In the genomic region with DNA sequence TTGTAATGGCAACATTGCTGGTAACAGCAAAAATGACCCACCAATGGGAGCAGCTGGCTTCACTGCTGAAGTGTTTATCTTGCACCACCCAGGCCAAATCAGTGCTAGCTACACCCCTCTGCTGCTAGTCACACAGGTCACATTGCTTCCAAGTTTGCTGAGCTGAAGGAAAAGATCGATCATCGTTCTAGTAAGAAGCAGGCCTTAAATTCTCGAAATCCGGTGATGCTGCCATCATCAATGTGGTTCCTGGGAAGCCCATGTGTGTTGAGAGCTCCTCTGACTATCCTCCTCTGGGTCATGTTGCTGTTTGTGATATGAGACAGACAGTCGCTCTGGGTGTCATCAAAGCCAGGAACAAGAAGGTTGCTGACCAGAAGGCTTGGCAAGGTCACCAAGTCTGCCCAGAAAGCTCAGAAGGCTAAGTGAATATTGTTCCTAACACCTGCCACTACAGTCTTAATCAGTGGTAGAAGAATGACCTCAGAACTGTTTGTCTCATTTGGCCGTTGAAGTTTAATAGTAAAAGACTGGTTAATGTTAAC, we compare ENCODE assay signal across 16 cellular contexts. TPM values are rescaled to one million over a fixed set of nuclear protein-coding genes. Genes with fewer than 3 reads are reported as not detected.
DNase-seq lines count a peak whose midpoint lies in the region; ATAC-seq, FAIRE-seq and TF ChIP-seq lines count a peak whose summit lies in the region.
"Had no signal": no experiment of that assay in that cellular context is flagged by ENCODE, and none has a peak within 500 bp of the region (broad histone marks: within the 10 kb centered on the region; RNA-seq: fewer than 3 reads in every experiment).

No MANE protein-coding gene starts in this region.

- no peak overlapping the region for H3K27ac Mint-ChIP-seq in activated T-helper 17 cell treated with anti-CD3 and anti-CD28 coated beads, Interleukin-2, amount 50 U/mL, for 72 hours
- H3K27ac Mint-ChIP-seq in neural progenitor cell: no peak overlapping the region
- H3K27ac Mint-ChIP-seq: CD8-positive, alpha-beta memory T cell had no signal

- FAIRE-seq in H1 (lab: Jason Lieb, UNC): no peak
- FAIRE-seq: A549, GM12892 had no signal

- peak; percentile 30 for ATAC-seq in activated T-helper 17 cell treated with anti-CD3 and anti-CD28 coated beads, Interleukin-2, amount 50 U/mL, for 72 hours (replicated peaks)
- no peak for ATAC-seq in GM18867 (IDR thresholded peaks at IDR 0.05; ENCODE audit: unreplicated experiment)

- H2AFZ ChIP-seq in H1 (ENCODE audit: low read length): peak overlapping the region; percentile 51; the same call in 1 of the 2 replicates
- peak overlapping the region; percentile 13 for H2AFZ ChIP-seq in neural progenitor cell (replicated peaks)
- no peak overlapping the region for H2AFZ ChIP-seq in trophoblast cell (ENCODE audit: insufficient read depth, low read length, poor library complexity)

- H3K79me1 ChIP-seq in H1 (ENCODE audit: low read depth, low read length) (no peaks in the 10 kb centered on the region), trophoblast cell (ENCODE audit: low read length) (no peaks in the 10 kb centered on the region)

- H3K36me3 Mint-ChIP-seq in activated T-helper 17 cell treated with anti-CD3 and anti-CD28 coated beads, Interleukin-2, amount 50 U/mL, for 72 hours (ENCODE audit: low read depth): no peaks in the 10 kb centered on the region
- H3K36me3 Mint-ChIP-seq in neural progenitor cell: no peaks in the 10 kb centered on the region
- H3K36me3 Mint-ChIP-seq: CD8-positive, alpha-beta memory T cell had no signal

- WGBS in H1 (ENCODE audit: extremely low coverage in 1 of 2, insufficient coverage in 1 of 2, insufficient read length in 1 of 2, insufficient replicate concordance in 2 of 2, low coverage in 1 of 2, low lambda C conversion rate in 2 of 2, missing lambda C conversion rate in 1 of 2), 2 experiments: 93% methylated on average over 6 of the region's 6 CpGs; no CpG with 5 or more reads in 1 of the 2 experiments
- no CpG with 5 or more reads among the region's 6 CpGs for WGBS in trophoblast cell (ENCODE audit: extremely low coverage, insufficient coverage, insufficient read length)

- H3K27me3 Mint-ChIP-seq in activated T-helper 17 cell treated with anti-CD3 and anti-CD28 coated beads, Interleukin-2, amount 50 U/mL, for 72 hours: peaks cover 19% of the 10 kb centered on the region
- H3K27me3 Mint-ChIP-seq in neural progenitor cell (ENCODE audit: insufficient read depth, low read depth): peaks cover 6% of the 10 kb centered on the region

- CTCF ChIA-PET in H1 (lab: Charles Lee; ENCODE audit: partially characterized antibody): interaction anchor here (0.9 to 11.3 kb wide), 21 partner anchors 8 to 542 kb away, joined by 3 to 107 read pairs (median 5); a partner anchor contains a TSS

- no peak overlapping the region for H2BK12ac ChIP-seq in H1 (ENCODE audit: low read depth, low read length)
- H2BK12ac ChIP-seq in trophoblast cell (ENCODE audit: low read length): no peak overlapping the region

- no peak overlapping the region for H4K12ac ChIP-seq in trophoblast cell (ENCODE audit: low read depth, low read length)

- H4K20me1 ChIP-seq in H1 (replicated peaks in 1 of 2; ENCODE audit: control insufficient read depth in 1 of 2, insufficient read depth in 2 of 2, low read length in 2 of 2) (no peaks in the 10 kb centered on the region), neural progenitor cell (ENCODE audit: low read depth) (no peaks in the 10 kb centered on the region)
- H4K20me1 ChIP-seq: BLaER1 had no signal

- H3K79me2 ChIP-seq in H1 (ENCODE audit: control insufficient read depth in 1 of 2, insufficient read depth in 2 of 2, low read length in 2 of 2) (no peaks in the 10 kb centered on the region; a peak in 1 of 4 replicates), neural progenitor cell (ENCODE audit: low read depth) (no peaks in the 10 kb centered on the region), trophoblast cell (ENCODE audit: control insufficient read depth, insufficient read depth, low read length, poor library complexity) (no peaks in the 10 kb centered on the region)

- no peak for TF ChIP-seq POLR2A in H1 (IDR thresholded peaks at IDR 0.05; ENCODE audit: control extremely low read depth in 1 of 2, low read depth in 2 of 2, low read length in 2 of 2)

- H3K4ac ChIP-seq in H1 (replicated peaks; ENCODE audit: insufficient read length, low read depth, low read length): no peak overlapping the region
- H3K4ac ChIP-seq in trophoblast cell (ENCODE audit: low read depth, low read length): no peak overlapping the region

- no peak for TF ChIP-seq RAD21 in H1 (IDR thresholded peaks at IDR 0.05 in 1 of 2, conservative IDR thresholded peaks at IDR 0.05 in 1 of 2; ENCODE audit: low read depth in 2 of 2, low read length in 2 of 2)

- peaks cover 0 to 3% (median under 1%) of the 10 kb centered on the region in 4 experiments; a peak in 3 of 7 replicates for H3K4me1 ChIP-seq in H1 (replicated peaks in 1 of 4; ENCODE audit: control insufficient read depth in 3 of 4, insufficient read depth in 4 of 4, low read length in 3 of 4)
- no peaks in the 10 kb centered on the region for H3K4me1 ChIP-seq in neural progenitor cell
- peaks cover 0 to 16% (median 10%) of the 10 kb centered on the region in 5 donors for H3K4me1 ChIP-seq in subcutaneous abdominal adipose tissue (ENCODE audit: control insufficient read depth in 5 of 5, insufficient read depth in 5 of 5, low read length in 5 of 5)
- H3K4me1 ChIP-seq in trophoblast cell (ENCODE audit: control insufficient read depth in 1 of 2, insufficient read depth in 2 of 2, low read length in 2 of 2): no peaks in the 10 kb centered on the region
- H3K4me1 ChIP-seq: BLaER1, Caco-2 had no signal

- H4K8ac ChIP-seq in H1 (ENCODE audit: extremely low read depth, insufficient read depth, low read length) (no peak overlapping the region), trophoblast cell (ENCODE audit: low read depth, low read length) (no peak overlapping the region)

- no peak overlapping the region for H2BK20ac ChIP-seq in H1 (ENCODE audit: low read length)

- no peak overlapping the region for H3K4me3 Mint-ChIP-seq in activated T-helper 17 cell treated with anti-CD3 and anti-CD28 coated beads, Interleukin-2, amount 50 U/mL, for 72 hours
- no peak overlapping the region for H3K4me3 Mint-ChIP-seq in neural progenitor cell
- H3K4me3 Mint-ChIP-seq: CD8-positive, alpha-beta memory T cell had no signal

- H3K14ac ChIP-seq in H1 (ENCODE audit: insufficient read length) (no peak overlapping the region), trophoblast cell (ENCODE audit: low read length) (no peak overlapping the region)

- no peak overlapping the region for H4K5ac ChIP-seq in H1 (ENCODE audit: insufficient read length, low read depth, low read length)

- H3K23ac ChIP-seq in H1 (ENCODE audit: insufficient read length): no peak overlapping the region
- H3K23ac ChIP-seq in trophoblast cell (ENCODE audit: low read length): no peak overlapping the region

- H3K4me2 ChIP-seq in H1 (ENCODE audit: insufficient read depth in 1 of 2, low read depth in 2 of 2, low read length in 2 of 2) (no peak overlapping the region), neural progenitor cell (no peak overlapping the region), trophoblast cell (ENCODE audit: low read length) (no peak overlapping the region)
- H3K4me2 ChIP-seq: A549, BLaER1 had no signal

- H3K9me3 ChIP-seq in H1 (ENCODE audit: insufficient read depth in 2 of 2, low read depth in 1 of 2, low read length in 1 of 2): no peaks in the 10 kb centered on the region
- no peaks in the 10 kb centered on the region for H3K9me3 ChIP-seq in neural progenitor cell (ENCODE audit: low read depth)
- H3K9me3 ChIP-seq in subcutaneous abdominal adipose tissue (ENCODE audit: control insufficient read depth in 5 of 5, low read length in 5 of 5): no peaks in the 10 kb centered on the region
- H3K9me3 ChIP-seq in trophoblast cell (ENCODE audit: insufficient read depth, low read depth, low read length): no peaks in the 10 kb centered on the region
- H3K9me3 ChIP-seq: A549, BLaER1 had no signal

- TF ChIP-seq CTCF in H1 (IDR thresholded peaks at IDR 0.05; ENCODE audit: control extremely low read depth in 1 of 3, insufficient read depth in 1 of 3, low read depth in 1 of 3, low read length in 3 of 3) (no peak), neural progenitor cell (IDR thresholded peaks at IDR 0.05) (no peak)

- H2BK5ac ChIP-seq in H1 (ENCODE audit: low read depth, low read length) (no peak overlapping the region), trophoblast cell (ENCODE audit: low read depth, low read length, poor library complexity) (no peak overlapping the region)

- H3K4me3 ChIP-seq in H1 (ENCODE audit: extremely low read depth in 1 of 4, insufficient read depth in 2 of 4, low read depth in 3 of 4, low read length in 4 of 4) (no peak overlapping the region), neural progenitor cell (no peak overlapping the region), subcutaneous abdominal adipose tissue (ENCODE audit: low read depth in 1 of 5, low read length in 5 of 5) (no peak overlapping the region), trophoblast cell (ENCODE audit: low read depth, low read length) (no peak overlapping the region)
- H3K4me3 ChIP-seq: A549, BLaER1 had no signal

- H2BK120ac ChIP-seq in H1 (replicated peaks; ENCODE audit: low read depth, low read length): no peak overlapping the region
- H2BK120ac ChIP-seq in trophoblast cell (ENCODE audit: insufficient read depth, low read length, poor library complexity): no peak overlapping the region

- no peaks in the 10 kb centered on the region for H3F3A ChIP-seq in neural progenitor cell (ENCODE audit: low read depth)

- no peaks in the 10 kb centered on the region for H3K9me3 Mint-ChIP-seq in activated T-helper 17 cell treated with anti-CD3 and anti-CD28 coated beads, Interleukin-2, amount 50 U/mL, for 72 hours
- no peaks in the 10 kb centered on the region for H3K9me3 Mint-ChIP-seq in neural progenitor cell

- no peak overlapping the region for H4K91ac ChIP-seq in H1 (replicated peaks; ENCODE audit: insufficient read length, low read length)
- no peak overlapping the region for H4K91ac ChIP-seq in trophoblast cell (ENCODE audit: low read depth, low read length)

- H3K9ac ChIP-seq in H1 (replicated peaks in 1 of 4; ENCODE audit: extremely low read depth in 1 of 4, low read depth in 3 of 4, low read length in 3 of 4): no peak overlapping the region
- no peak overlapping the region for H3K9ac ChIP-seq in neural progenitor cell
- H3K9ac ChIP-seq in subcutaneous abdominal adipose tissue (ENCODE audit: low read length in 5 of 5): no peak overlapping the region
- H3K9ac ChIP-seq in trophoblast cell (ENCODE audit: low read length): no peak overlapping the region
- H3K9ac ChIP-seq: BLaER1 had no signal

- H2AK5ac ChIP-seq in H1 (ENCODE audit: low read depth, low read length) (no peak overlapping the region), trophoblast cell (ENCODE audit: low read length) (no peak overlapping the region)

- no peak overlapping the region for H3K56ac ChIP-seq in H1 (replicated peaks; ENCODE audit: insufficient read length, low read depth, low read length)

- H3K27me3 ChIP-seq in H1 (replicated peaks in 1 of 4; ENCODE audit: control insufficient read depth in 3 of 4, extremely low read depth in 1 of 4, insufficient read depth in 3 of 4, low read length in 3 of 4) (no peaks in the 10 kb centered on the region), neural progenitor cell (no peaks in the 10 kb centered on the region), subcutaneous abdominal adipose tissue (ENCODE audit: control insufficient read depth in 5 of 5, insufficient read depth in 4 of 5, low read length in 5 of 5) (peaks cover 0 to 2% (median 0%) of the 10 kb centered on the region in 5 donors), trophoblast cell (ENCODE audit: insufficient read depth, low read length) (no peaks in the 10 kb centered on the region)
- H3K27me3 ChIP-seq: BLaER1 had no signal

- H2BK15ac ChIP-seq in H1 (ENCODE audit: low read length): no peak overlapping the region

- H3K36me3 ChIP-seq in H1 (ENCODE audit: control insufficient read depth in 2 of 4, insufficient read depth in 4 of 4, low read length in 3 of 4): no peaks in the 10 kb centered on the region
- H3K36me3 ChIP-seq in neural progenitor cell: no peaks in the 10 kb centered on the region
- no peaks in the 10 kb centered on the region for H3K36me3 ChIP-seq in subcutaneous abdominal adipose tissue (ENCODE audit: control insufficient read depth in 5 of 5, insufficient read depth in 5 of 5, low read length in 5 of 5)
- H3K36me3 ChIP-seq in trophoblast cell (ENCODE audit: control insufficient read depth in 1 of 2, insufficient read depth in 2 of 2, low read length in 2 of 2): no peaks in the 10 kb centered on the region
- H3K36me3 ChIP-seq: BLaER1 had no signal

- no peaks in the 10 kb centered on the region for H3K4me1 Mint-ChIP-seq in activated T-helper 17 cell treated with anti-CD3 and anti-CD28 coated beads, Interleukin-2, amount 50 U/mL, for 72 hours
- peaks cover 7% of the 10 kb centered on the region for H3K4me1 Mint-ChIP-seq in neural progenitor cell

- POLR2A ChIA-PET in H1 (lab: Charles Lee; ENCODE audit: partially characterized antibody): interaction anchor here (0.9 kb wide), 1 partner anchor 276 kb away, joined by 3 read pairs; no protein-coding TSS in a partner anchor

- H3K18ac ChIP-seq in H1 (ENCODE audit: extremely low read depth, low read length): no peak overlapping the region
- no peak overlapping the region for H3K18ac ChIP-seq in trophoblast cell (ENCODE audit: low read length)

- no peak for TF ChIP-seq EP300 in H1 (IDR thresholded peaks at IDR 0.05; ENCODE audit: borderline replicate concordance in 1 of 2, low read depth in 2 of 2, low read length in 2 of 2)

- DNase-seq in H1 (ENCODE audit: low read depth in 1 of 2, low spot score in 2 of 2) (no peak), neural progenitor cell (ENCODE audit: low spot score) (no peak), ACHN (no peak), trophoblast cell (no peak)
- DNase-seq: AML-193; Caco-2; CD8-positive, alpha-beta memory T cell; DND-41; GDM1; H7 had no signal

- H3K23me2 ChIP-seq in H1 (ENCODE audit: low read depth, low read length): no peaks in the 10 kb centered on the region

- no peak overlapping the region for H3K27ac ChIP-seq in H1 (ENCODE audit: low read depth, low read length)
- H3K27ac ChIP-seq in neural progenitor cell: no peak overlapping the region
- peak overlapping the region; percentile 70 for H3K27ac ChIP-seq in subcutaneous abdominal adipose tissue (ENCODE audit: low read depth, low read length)
- no peak overlapping the region for H3K27ac ChIP-seq in trophoblast cell (ENCODE audit: low read depth, low read length)
- H3K27ac ChIP-seq: A549, BLaER1 had no signal

- in situ Hi-C loops in ACHN (cut with HindIII; ENCODE audit: low pct_ligation_motif_present, low pct_unique_long_range_greater_than_20kb, low sequenced_read_pairs): no loop called here

RNA-seq across cellular contexts. Expression of a gene that starts 21.2 kb away (rescaled TPM):
- total RNA-seq in activated T-helper 17 cell treated with anti-CD3 and anti-CD28 coated beads, Interleukin-2, amount 50 U/mL, for 72 hours: not detected
- not detected in 2 replicates for total RNA-seq in H1 (2021; fragmentation: NEBNext Ultra II Directional; extraction: Animal tissue kit (Norgen Biotek cat#: 25700))
- polyA plus RNA-seq in H1 (2011; rRNA removed): not detected in 2 replicates
- not detected for polyA plus RNA-seq in H1 (2011; cell fraction: cytosol; rRNA removed)
- not detected for polyA plus RNA-seq in H1 (2011; cell fraction: nucleus; rRNA removed)
- polyA plus RNA-seq in H1 (2012, experiment 1 of 2): not detected in 4 replicates
- not detected for polyA plus RNA-seq in H1 (2012, experiment 2 of 2)
- not detected for polyA plus RNA-seq in H1 (2013, experiment 1 of 2)
- not detected for polyA plus RNA-seq in H1 (2013, experiment 2 of 2)
- polyA minus RNA-seq in H1 (2011; rRNA and poly(A)+ RNA removed): not detected in 2 replicates
- polyA minus RNA-seq in H1 (2011; cell fraction: cytosol; rRNA and poly(A)+ RNA removed): not detected
- polyA minus RNA-seq in H1 (2011; cell fraction: nucleus; rRNA and poly(A)+ RNA removed): not detected
- 0.15 TPM in 1 of 2 replicates, not detected in the other for total RNA-seq in neural progenitor cell (ENCODE audit: low replicate concordance)
- polyA plus RNA-seq in trophoblast cell (2013): not detected in 2 replicates
- total RNA-seq: CD8-positive, alpha-beta memory T cell; H7 had no signal
- polyA plus RNA-seq: CD8-positive, alpha-beta memory T cell had no signal
